ENCODE assay signal across 16 cellular contexts in the genomic region with DNA sequence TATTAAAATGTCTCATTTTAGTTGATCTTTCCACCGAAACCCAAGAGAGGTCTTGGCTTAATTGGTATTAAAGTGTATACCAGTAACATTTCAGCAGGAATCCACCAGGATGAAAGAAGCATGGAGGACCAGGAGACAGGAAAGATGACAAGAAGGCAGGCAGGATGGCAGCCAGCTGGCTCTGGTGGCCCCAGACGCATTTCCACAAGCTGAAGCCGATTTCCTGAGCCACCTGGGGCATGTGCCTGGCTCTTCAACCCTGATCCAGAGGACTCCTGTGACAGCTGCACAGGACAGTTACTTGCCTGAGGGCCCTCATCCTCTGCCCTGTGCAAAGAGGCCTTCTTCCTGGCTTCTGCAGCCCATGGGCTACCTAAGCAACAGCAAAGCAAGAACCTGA. TPM values are rescaled to one million over a fixed set of nuclear protein-coding genes. Genes with fewer than 3 reads are reported as not detected.
DNase-seq lines count a peak whose midpoint lies in the region; ATAC-seq and TF ChIP-seq lines count a peak whose summit lies in the region.
"Had no signal": no experiment of that assay in that cellular context is flagged by ENCODE, and none has a peak within 500 bp of the region (broad histone marks: within the 10 kb centered on the region; RNA-seq: fewer than 3 reads in every experiment).

No MANE protein-coding gene starts in this region.

- peak overlapping the region; percentile 23 for H3K27ac Mint-ChIP-seq in MCF 10A (ENCODE audit: low read depth, unreplicated experiment)
- peak overlapping the region; percentile 61 for H3K27ac Mint-ChIP-seq in T-helper 17 cell
- H3K27ac Mint-ChIP-seq in naive thymus-derived CD8-positive, alpha-beta T cell = peak overlapping the region in 7 of 10 donors; percentile 3 to 84 (median 37)
- H3K27ac Mint-ChIP-seq: GM23338, IgD-negative memory B cell had no signal

- peaks cover 19% of the 10 kb centered on the region for H3K36me3 Mint-ChIP-seq in MCF 10A (ENCODE audit: insufficient read depth, unreplicated experiment)
- H3K36me3 Mint-ChIP-seq in T-helper 17 cell (ENCODE audit: low read depth) = peaks cover 1% of the 10 kb centered on the region
- peaks cover 6 to 90% (median 28%) of the 10 kb centered on the region in 3 donors for H3K36me3 Mint-ChIP-seq in naive thymus-derived CD8-positive, alpha-beta T cell

- H3K4me3 Mint-ChIP-seq in MCF 10A (ENCODE audit: unreplicated experiment) = no peak overlapping the region
- H3K4me3 Mint-ChIP-seq in T-helper 17 cell = no peak overlapping the region
- no peak overlapping the region for H3K4me3 Mint-ChIP-seq in naive thymus-derived CD8-positive, alpha-beta T cell
- H3K4me3 Mint-ChIP-seq: GM23338, IgD-negative memory B cell had no signal

- H4K20me1 ChIP-seq in SK-N-SH (ENCODE audit: insufficient read depth) = no peaks in the 10 kb centered on the region
- no peaks in the 10 kb centered on the region for H4K20me1 ChIP-seq in mammary epithelial cell (ENCODE audit: insufficient read depth, low read length)

- H3K27me3 Mint-ChIP-seq in MCF 10A (ENCODE audit: insufficient read depth, unreplicated experiment) (no peaks in the 10 kb centered on the region), T-helper 17 cell (no peaks in the 10 kb centered on the region)
- H3K27me3 Mint-ChIP-seq in naive thymus-derived CD8-positive, alpha-beta T cell = no peaks in the 10 kb centered on the region

- TF ChIP-seq EP300 in SK-N-SH (IDR thresholded peaks at IDR 0.05; ENCODE audit: borderline replicate concordance in 1 of 2, low read depth in 1 of 2, low read length in 1 of 2) = no peak

- ATAC-seq in SK-N-SH treated with all-trans-retinoic acid at 6 μM for 48 hours = no peak
- ATAC-seq in T-helper 17 cell = no peak
- no peak for ATAC-seq in naive thymus-derived CD8-positive, alpha-beta T cell
- ATAC-seq in GM19351 (IDR thresholded peaks at IDR 0.05; ENCODE audit: unreplicated experiment) = no peak

- POLR2A ChIA-PET in SK-N-SH (lab: Yijun Ruan, JAX) = no interaction called here
- POLR2A ChIA-PET in MCF 10A (lab: Yijun Ruan, JAX) = interaction anchor here (0.6 kb wide), 1 partner anchor 476 kb away, joined by 3 read pairs; no protein-coding TSS in a partner anchor
- POLR2A ChIA-PET in naive thymus-derived CD8-positive, alpha-beta T cell (lab: Charles Lee) = interaction anchor here (0.5 kb wide), 1 partner anchor 10 kb away, joined by 6 read pairs; no protein-coding TSS in a partner anchor

- H3K4me1 ChIP-seq in SK-N-SH (ENCODE audit: control insufficient read depth in 1 of 2, insufficient read depth in 2 of 2, low read depth in 1 of 2, low read length in 1 of 2) (peaks cover 0 to 14% of the 10 kb centered on the region in 2 experiments; a peak in 1 of 4 replicates), mammary epithelial cell (ENCODE audit: insufficient read depth, low read length) (no peaks in the 10 kb centered on the region)

- H2AFZ ChIP-seq in SK-N-SH (ENCODE audit: low read depth) (no peak overlapping the region), mammary epithelial cell (ENCODE audit: low read depth, low read length) (no peak overlapping the region)
- H2AFZ ChIP-seq: GM23338 had no signal

- in situ Hi-C loops in mammary epithelial cell (cut with MboI; ENCODE audit: low sequenced_read_pairs in 2 of 2) = no loop called here

- H3K9ac ChIP-seq in SK-N-SH (no peak overlapping the region), mammary epithelial cell (ENCODE audit: insufficient read depth, low read length) (no peak overlapping the region)

- intact Hi-C loops in MCF 10A (cut with micrococcal nuclease) (no loop called here), mammary epithelial cell (cut with micrococcal nuclease) (no loop called here)

- no peak for TF ChIP-seq RAD21 in SK-N-SH (IDR thresholded peaks at IDR 0.05; ENCODE audit: low read length)

- peaks cover 24 to 25% of the 10 kb centered on the region in 2 experiments for H3K36me3 ChIP-seq in SK-N-SH (replicated peaks in 1 of 2; ENCODE audit: control insufficient read depth in 1 of 2, insufficient read depth in 2 of 2, low read length in 1 of 2)
- no peaks in the 10 kb centered on the region for H3K36me3 ChIP-seq in mammary epithelial cell (ENCODE audit: insufficient read depth, low read length)

- H3K4me1 Mint-ChIP-seq in MCF 10A (ENCODE audit: insufficient read depth, unreplicated experiment) (no peaks in the 10 kb centered on the region), T-helper 17 cell (peaks cover 10% of the 10 kb centered on the region)
- H3K4me1 Mint-ChIP-seq in naive thymus-derived CD8-positive, alpha-beta T cell = peaks cover 13 to 36% (median 22%) of the 10 kb centered on the region in 4 donors

- H3K27ac ChIP-seq in SK-N-SH (ENCODE audit: low read depth in 2 of 2, low read length in 1 of 2) = peak overlapping the region in 1 of 2 experiments; percentile 70; a peak in 2 of 4 replicates
- H3K27ac ChIP-seq in mammary epithelial cell (ENCODE audit: insufficient read depth, low read depth, low read length) = no peak overlapping the region
- H3K27ac ChIP-seq: C4-2B had no signal

- H3K4me3 ChIP-seq in SK-N-SH (ENCODE audit: low read depth in 2 of 2, low read length in 1 of 2) = no peak overlapping the region
- no peak overlapping the region for H3K4me3 ChIP-seq in mammary epithelial cell (replicated peaks in 1 of 3; ENCODE audit: insufficient read depth in 1 of 3, low read depth in 2 of 3, low read length in 3 of 3)
- H3K4me3 ChIP-seq: GM23338 had no signal

- DNase-seq in SK-N-SH (peak; percentile 24), MCF 10A (ENCODE audit: unreplicated experiment) (no peak), mammary epithelial cell (no peak), T-helper 17 cell (no peak), midbrain (lab: John Stamatoyannopoulos, UW) (no peak)
- no peak for DNase-seq in naive thymus-derived CD8-positive, alpha-beta T cell
- DNase-seq: Calu3, DND-41, GF-D8, NCI-H2029, NCI-H510A treated with DMSO at 0.1 percent for 48 hours had no signal

- H3K27me3 ChIP-seq in SK-N-SH (ENCODE audit: insufficient read depth) = no peaks in the 10 kb centered on the region
- H3K27me3 ChIP-seq in mammary epithelial cell (ENCODE audit: insufficient read depth, low read length) = no peaks in the 10 kb centered on the region

- no peaks in the 10 kb centered on the region for H3K9me3 ChIP-seq in SK-N-SH
- no peaks in the 10 kb centered on the region for H3K9me3 ChIP-seq in mammary epithelial cell (replicated peaks; ENCODE audit: insufficient read depth, low read length)
- no peaks in the 10 kb centered on the region for H3K9me3 ChIP-seq in T-helper 17 cell (ENCODE audit: control insufficient read depth, low read length, poor library complexity, severe bottlenecking)

- no peaks in the 10 kb centered on the region for H3K9me2 ChIP-seq in SK-N-SH

- H3K79me2 ChIP-seq in SK-N-SH (ENCODE audit: insufficient read depth) (no peaks in the 10 kb centered on the region), mammary epithelial cell (ENCODE audit: insufficient read depth, low read length) (no peaks in the 10 kb centered on the region)

- WGBS in SK-N-SH (ENCODE audit: low lambda C conversion rate) = 66% methylated on average over 3 of the region's 3 CpGs
- 62% methylated on average over 3 of the region's 3 CpGs for WGBS in mammary epithelial cell (ENCODE audit: low coverage, missing lambda C conversion rate)

- CTCF ChIA-PET in SK-N-SH (lab: Yijun Ruan, JAX) = interaction anchor here (0.7 to 2.0 kb wide), 4 partner anchors 15 to 306 kb away, joined by 3 to 9 read pairs (median 4); partner anchors contain the start of gene NFU1
- CTCF ChIA-PET in MCF 10A (lab: Yijun Ruan, JAX) = no interaction called here
- CTCF ChIA-PET in mammary epithelial cell (lab: Charles Lee; ENCODE audit: low non-redundant PET) = no interaction called here

- dilution Hi-C loops in mammary epithelial cell (cut with HindIII; ENCODE audit: low sequenced_read_pairs) = no loop called here

- no peaks in the 10 kb centered on the region for H3K9me3 Mint-ChIP-seq in MCF 10A (ENCODE audit: unreplicated experiment)
- H3K9me3 Mint-ChIP-seq in naive thymus-derived CD8-positive, alpha-beta T cell = no peaks in the 10 kb centered on the region
- H3K9me3 Mint-ChIP-seq: GM23338 had no signal

- BruUV-seq in MCF 10A (replicated peaks; lab: Mats Ljungman, UMichigan) (no TSS peak), mammary epithelial cell (replicated peaks; lab: Mats Ljungman, UMichigan) (no TSS peak)

- TF ChIP-seq CTCF in SK-N-SH (IDR thresholded peaks at IDR 0.05) = no peak
- TF ChIP-seq CTCF in MCF 10A (IDR thresholded peaks at IDR 0.05; ENCODE audit: unreplicated experiment) = no peak
- no peak for TF ChIP-seq CTCF in mammary epithelial cell (conservative IDR thresholded peaks at IDR 0.05 in 1 of 2, IDR thresholded peaks at IDR 0.05 in 1 of 2; ENCODE audit: extremely low read depth in 1 of 2, insufficient read depth in 1 of 2, low read depth in 1 of 2, low read length in 2 of 2)

- no peaks in the 10 kb centered on the region for H3F3A ChIP-seq in SK-N-SH (replicated peaks; ENCODE audit: insufficient read depth)

- no peak overlapping the region for H3K4me2 ChIP-seq in SK-N-SH
- H3K4me2 ChIP-seq in mammary epithelial cell (ENCODE audit: insufficient read depth, low read depth, low read length) = no peak overlapping the region
- H3K4me2 ChIP-seq: GM23338 had no signal

TF ChIP-seq in SK-N-SH treated with all-trans-retinoic acid at 6 μM for 48 hours, 23 proteins besides CTCF, POLR2A, EP300 and RAD21 (continues in another document):
- TF ChIP-seq CSRNP3 (CRISPR knock-in tag; IDR thresholded peaks at IDR 0.05) = no peak
- no peak for TF ChIP-seq ZC3H10 (CRISPR knock-in tag; IDR thresholded peaks at IDR 0.05)

RNA-seq across cellular contexts. Expression of gene NFU1, which starts 56.9 kb away (rescaled TPM):
- polyA plus RNA-seq in SK-N-SH (2012; rRNA removed) (22.2 and 23.5 TPM in 2 replicates), mammary epithelial cell (21.8 TPM)
- polyA plus RNA-seq in SK-N-SH (2012; cell fraction: cytosol; rRNA removed) = 29.1 and 44.8 TPM in 2 replicates
- 7.0 and 8.9 TPM in 2 replicates for polyA plus RNA-seq in SK-N-SH (2012; cell fraction: nucleus; rRNA removed)
- total RNA-seq in MCF 10A (2022) (29.5 and 32.3 TPM in 2 replicates), mammary epithelial cell (10 to 100 TPM; 23.0 to 39.3 TPM), T-helper 17 cell (10 to 100 TPM; 17.8 to 23.2 TPM)
- polyA minus RNA-seq in mammary epithelial cell = 46.2 TPM
- 10 to 100 TPM; 29.6 to 32.7 TPM for total RNA-seq in naive thymus-derived CD8-positive, alpha-beta T cell
- 10 to 100 TPM; 78.6 to 96.9 (median 88.9) TPM for polyA plus RNA-seq in naive thymus-derived CD8-positive, alpha-beta T cell
